In genomic region chr9:20623748-20624124, GRCh38 we compare ENCODE assay signal across 8 cellular contexts.
DNase-seq lines count a peak whose midpoint lies in the region; ATAC-seq and TF ChIP-seq lines count a peak whose summit lies in the region.

No MANE protein-coding gene starts in this region.

- H3F3A ChIP-seq in OCI-LY1 (ENCODE audit: insufficient read depth, low read length) = no peaks in the 10 kb centered on the region

- H3K4me3 ChIP-seq in GM08714 (ENCODE audit: low read length) = peak overlapping the region; percentile 68
- peak overlapping the region; percentile 82 for H3K4me3 ChIP-seq in OCI-LY1 (ENCODE audit: low read depth, low read length, poor library complexity, severe bottlenecking)

- H3K79me2 ChIP-seq in OCI-LY1 (ENCODE audit: insufficient read depth, low read length) = no peaks in the 10 kb centered on the region

- peaks cover 33% of the 10 kb centered on the region for H3K4me1 ChIP-seq in OCI-LY1 (ENCODE audit: insufficient read depth, low read length, severe bottlenecking)

- H3K9me3 ChIP-seq in OCI-LY1 (ENCODE audit: low read length) = no peaks in the 10 kb centered on the region

- H2AFZ ChIP-seq in OCI-LY1 (ENCODE audit: low read length) = no peak overlapping the region

- no peaks in the 10 kb centered on the region for H4K20me1 ChIP-seq in OCI-LY1 (ENCODE audit: insufficient read depth, low read length)

- H3K9ac ChIP-seq in OCI-LY1 (ENCODE audit: low read length) = no peak overlapping the region

- no peaks in the 10 kb centered on the region for H3K36me3 ChIP-seq in OCI-LY1 (ENCODE audit: insufficient read depth, low read length)

- no peaks in the 10 kb centered on the region for H3K27me3 ChIP-seq in OCI-LY1 (ENCODE audit: insufficient read depth, low read length)

- ATAC-seq in GM21526 (IDR thresholded peaks at IDR 0.05; ENCODE audit: low FRiP score, unreplicated experiment) (no peak), HG03521 (IDR thresholded peaks at IDR 0.05; ENCODE audit: unreplicated experiment) (no peak)

- H3K4me2 ChIP-seq in OCI-LY1 (ENCODE audit: low read length) = peak overlapping the region; percentile 78

- TF ChIP-seq CTCF in OCI-LY1 (IDR thresholded peaks at IDR 0.05; ENCODE audit: low read length) = no peak

- H3K27ac ChIP-seq in OCI-LY1 (ENCODE audit: low read depth, low read length, poor library complexity, severe bottlenecking) (no peak overlapping the region), epithelial cell of prostate (peak overlapping the region; percentile 5)

- DNase-seq in epithelial cell of prostate (ENCODE audit: low read depth, low spot score) (no peak), putamen (ENCODE audit: low spot score) (peak; percentile 7), OCI-M2 (lab: John Stamatoyannopoulos, UW; ENCODE audit: unreplicated experiment) (no peak), NK-92 (lab: John Stamatoyannopoulos, UW; ENCODE audit: unreplicated experiment) (no peak)

- no peaks in the 10 kb centered on the region for H3K9me2 ChIP-seq in OCI-LY1 (ENCODE audit: low read depth, low read length)
